Comparison of ENCODE assay signal across 16 cellular contexts in genomic region chr2:13334545-13334944, GRCh38.
"Had no signal": no experiment of that assay in that cellular context is flagged by ENCODE, and none has a peak within 500 bp of the region (broad histone marks: within the 10 kb centered on the region; RNA-seq: fewer than 3 reads in every experiment).

No MANE protein-coding gene starts in this region.

- H3K9me3 ChIP-seq: SK-N-SH had no signal

- H3K9ac ChIP-seq: KMS-11, SK-N-SH had no signal

- H3K27ac ChIP-seq: HL-60, KMS-11, RWPE1 had no signal

- FAIRE-seq: HTR-8/SVneo had no signal

- ATAC-seq: T-cell had no signal

- DNase-seq: Kasumi-1, MM.1S, NCI-H1436, NCI-H187, NCI-H2029, NCI-H2107, NCI-H446 treated with DMSO at 0.1 percent for 48 hours, NCI-H524 treated with DMSO at 0.1 percent for 48 hours, NCI-H774, SK-N-SH, SW 1271, T-cell had no signal

- H3K4me2 ChIP-seq: KMS-11, SK-N-SH had no signal
